8 cellular contexts compared by ENCODE assay signal in the genomic region with DNA sequence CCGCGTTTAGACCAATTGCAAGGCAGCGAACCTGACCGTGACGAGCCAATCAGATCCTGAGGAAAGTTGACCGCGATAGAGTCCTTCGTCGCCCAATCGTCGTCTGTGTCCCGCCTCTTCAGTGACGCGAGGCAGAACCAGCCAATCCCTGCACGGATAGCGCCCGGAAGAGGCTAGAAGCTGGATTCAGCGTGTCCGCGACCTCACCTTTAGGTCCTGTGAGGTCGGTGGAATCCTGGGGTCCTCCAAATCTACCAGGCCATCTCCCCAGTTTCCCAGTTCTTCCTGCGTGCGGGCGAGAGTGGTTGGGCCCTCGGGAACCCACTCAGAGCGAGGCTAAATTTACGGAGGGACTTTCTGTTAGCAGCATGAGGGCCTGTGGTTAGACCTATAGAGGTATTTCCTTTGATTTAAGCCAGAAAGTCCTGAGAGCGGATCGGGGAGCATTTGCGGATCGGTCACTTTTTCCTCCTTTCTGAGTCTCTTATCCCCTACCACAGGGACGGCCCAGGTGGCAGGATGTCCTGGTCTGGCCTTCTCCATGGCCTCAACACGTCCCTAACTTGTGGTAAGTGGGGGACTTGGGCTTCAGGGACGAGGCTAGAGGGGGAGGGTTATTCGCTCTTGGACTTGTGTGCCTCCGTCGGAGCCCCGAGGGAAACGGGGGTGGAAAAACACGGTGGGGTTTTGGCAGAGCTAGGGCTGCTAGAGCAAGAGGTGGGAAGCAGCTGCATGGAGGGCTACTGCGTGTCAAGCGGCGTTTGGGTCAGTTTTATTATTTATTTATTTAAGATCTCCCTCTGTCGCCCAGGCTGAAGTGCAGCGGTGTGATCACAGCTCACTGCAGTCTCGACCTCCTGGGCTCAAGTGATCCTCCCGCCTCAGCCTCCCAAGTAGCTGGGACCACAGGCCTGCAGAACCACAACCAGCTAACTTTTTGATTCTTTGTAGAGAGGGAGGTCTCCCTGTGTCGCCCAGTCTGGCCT. TPM values are rescaled to one million over a fixed set of nuclear protein-coding genes. Genes with fewer than 3 reads are reported as not detected.
DNase-seq lines count a peak whose midpoint lies in the region; ATAC-seq, FAIRE-seq and TF ChIP-seq lines count a peak whose summit lies in the region.

A gene (plus strand): TSS at position 169 of the 986 bp plus-strand sequence. CDS start 351 bp downstream, at position 520.

- H3K36me3 ChIP-seq in iPS-20b (ENCODE audit: insufficient read depth, low read depth, low read length) (peaks cover 29% of the 10 kb centered on the region), small intestine (ENCODE audit: control insufficient read depth in 2 of 2, insufficient read depth in 2 of 2, low read length in 2 of 2) (no peaks in the 10 kb centered on the region)

- FAIRE-seq in GM18507 (lab: Jason Lieb, UNC) (peak; percentile 100), small intestine (lab: Jason Lieb, UNC) (peak; percentile 44)

- WGBS in small intestine, 3 donors = 2 to 5% (median 2%) methylated on average over 48 of the region's 48 CpGs

- H3K4me3 ChIP-seq in cardiac fibroblast (replicated peaks in 1 of 2; ENCODE audit: low read depth in 2 of 2, low read length in 2 of 2) (peak within 1 kb of the TSS; percentile 85 to 95), iPS-20b (ENCODE audit: low read length) (peak within 1 kb of the TSS; percentile 84), small intestine (ENCODE audit: low read depth in 1 of 2, low read length in 2 of 2) (peak within 1 kb of the TSS; percentile 44 to 63)

- no peak for TF ChIP-seq CTCF in cardiac fibroblast (IDR thresholded peaks at IDR 0.05; ENCODE audit: low read depth, low read length)

- H3K4me1 ChIP-seq in iPS-20b (ENCODE audit: insufficient read depth, low read length) = peaks cover 4% of the 10 kb centered on the region; the same call in 1 of the 2 replicates
- H3K4me1 ChIP-seq in small intestine (ENCODE audit: control insufficient read depth in 2 of 2, insufficient read depth in 1 of 2, low read depth in 1 of 2, low read length in 1 of 2) = peaks cover 0 to 2% of the 10 kb centered on the region in 2 donors

- H3K9ac ChIP-seq in iPS-20b (ENCODE audit: low read depth, low read length) = peak within 1 kb of the TSS; percentile 90

- H3K27ac ChIP-seq in iPS-20b (ENCODE audit: low read length) (peak within 1 kb of the TSS; percentile 86), small intestine (ENCODE audit: low read depth in 1 of 2, low read length in 1 of 2) (peak within 1 kb of the TSS; percentile 56 to 93)

- no peaks in the 10 kb centered on the region for H3K27me3 ChIP-seq in iPS-20b (ENCODE audit: insufficient read depth, low read length)
- no peaks in the 10 kb centered on the region for H3K27me3 ChIP-seq in small intestine (ENCODE audit: control insufficient read depth in 2 of 2, insufficient read depth in 2 of 2, low read length in 2 of 2)

- H3K9me3 ChIP-seq in iPS-20b (ENCODE audit: insufficient read depth, low read depth, low read length) (peaks cover 18% of the 10 kb centered on the region), small intestine (ENCODE audit: control insufficient read depth, low read depth) (no peaks in the 10 kb centered on the region)

- ATAC-seq in HG02973 (IDR thresholded peaks at IDR 0.05; ENCODE audit: unreplicated experiment) = peak; percentile 86

- DNase-seq in A172 (ENCODE audit: low spot score) (peak; percentile 99), GM18507 (ENCODE audit: extremely low spot score, insufficient read length, low read depth) (peak; percentile 96), NCI-H2081 (lab: John Stamatoyannopoulos, UW) (peak; percentile 98 to 99), T1000 (lab: John Stamatoyannopoulos, UW) (peak; percentile 98), cardiac fibroblast (ENCODE audit: low read depth in 2 of 2) (peak; percentile 99 to 100), small intestine (peak; percentile 100)

RNA-seq across cellular contexts. Expression of the gene that starts here (rescaled TPM):
- total RNA-seq in A172 (2014; rRNA removed; shearing (Covaris generic)) = 98.9 and 108 TPM in 2 replicates
- 10 to 100 TPM; 64.9 to 78.2 (median 75.4) TPM for polyA plus RNA-seq in small intestine

Comparison
In these comparisons a context has a peak if more than half of its experiments do, and no peak if none do; other contexts are left out.
1. Peak in every context shown above with its lines: DNase-seq, ATAC-seq, H3K4me3 ChIP-seq and H3K27ac ChIP-seq.